ENCODE assay signal across 25 cellular contexts in the genomic region with DNA sequence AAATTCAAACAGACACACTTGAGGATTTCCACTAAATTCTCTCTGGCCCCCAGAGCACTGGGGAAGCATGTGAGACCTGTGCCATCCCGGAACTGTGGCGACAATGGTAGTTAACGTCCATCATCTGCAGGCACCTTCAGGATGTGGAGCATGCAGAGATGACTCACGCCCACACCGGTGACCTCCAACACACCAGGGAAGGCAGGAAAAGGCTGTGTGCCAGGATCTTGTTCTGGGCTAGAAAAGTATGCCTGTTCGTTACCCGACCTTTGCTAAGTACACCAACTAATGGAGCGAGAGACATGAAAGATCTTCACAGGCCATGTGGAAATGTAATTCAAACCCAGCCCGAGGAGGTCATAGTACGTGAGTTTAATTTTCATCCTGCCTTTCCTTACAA.
DNase-seq lines count a peak whose midpoint lies in the region; ATAC-seq and TF ChIP-seq lines count a peak whose summit lies in the region.
"Had no signal": no experiment of that assay in that cellular context is flagged by ENCODE, and none has a peak within 500 bp of the region (broad histone marks: within the 10 kb centered on the region; RNA-seq: fewer than 3 reads in every experiment).

No MANE protein-coding gene starts in this region.

- H3K9ac ChIP-seq in trophoblast cell (ENCODE audit: low read length): peak overlapping the region; percentile 57

- no peak for ATAC-seq in GM18520 (IDR thresholded peaks at IDR 0.05; ENCODE audit: unreplicated experiment)
- ATAC-seq: left lung had no signal

- H3K36me3 Mint-ChIP-seq in activated naive CD8-positive, alpha-beta T cell treated with anti-CD3 and anti-CD28 coated beads for 36 hours: no peaks in the 10 kb centered on the region

- H2BK12ac ChIP-seq in trophoblast cell (ENCODE audit: low read length): no peak overlapping the region

- H3K14ac ChIP-seq in trophoblast cell (ENCODE audit: low read length): no peak overlapping the region

- H3K27ac ChIP-seq in trophoblast cell (ENCODE audit: low read depth, low read length) (no peak overlapping the region), left ventricle myocardium inferior (replicated peaks) (no peak overlapping the region)
- H3K27ac ChIP-seq: ascending aorta, hepatocyte, left lung, sigmoid colon, suprapubic skin had no signal

- no peak overlapping the region for H3K4me3 Mint-ChIP-seq in activated naive CD8-positive, alpha-beta T cell treated with anti-CD3 and anti-CD28 coated beads for 36 hours
- H3K4me3 Mint-ChIP-seq: dendritic cell treated with granulocyte-macrophage colony-stimulating factor and Interleukin-4, amounts not matched to agents 40 ng/mL and 50 ng/mL, for 4 days; T-helper 2 cell treated with Interferon-gamma antibody and Interleukin-4, amounts not matched to agents 5 μg/mL and 100 μg/mL, for 36 hours had no signal

- H2AFZ ChIP-seq in trophoblast cell (ENCODE audit: insufficient read depth, low read length, poor library complexity): no peak overlapping the region
- H2AFZ ChIP-seq: hepatocyte had no signal

- no peak overlapping the region for H2AK5ac ChIP-seq in trophoblast cell (ENCODE audit: low read length)

- H3K4ac ChIP-seq in trophoblast cell (ENCODE audit: low read depth, low read length): no peak overlapping the region

- DNase-seq in EH (ENCODE audit: low read depth) (peak; percentile 24), MG63 (peak; percentile 56), dermis microvascular lymphatic vessel endothelial cell (ENCODE audit: low read depth in 2 of 2) (peak; percentile 52 to 74), trophoblast cell (peak; percentile 27 to 52), left ventricle myocardium inferior (no peak), NCI-H1092 (lab: John Stamatoyannopoulos, UW) (no peak)
- DNase-seq in activated naive CD8-positive, alpha-beta T cell treated with anti-CD3 and anti-CD28 coated beads for 36 hours: no peak
- DNase-seq: activated CD4-positive, CD25-positive, alpha-beta regulatory T cell treated with anti-CD3 and anti-CD28 coated beads, Interleukin-2, amount 50 U/mL, for 72 hours; activated CD8-positive, alpha-beta memory T cell treated with anti-CD3 and anti-CD28 coated beads, Interleukin-2, amount 50 U/mL, for 4 hours; activated gamma-delta T cell treated with Interleukin-2 at 50 U/mL for 16 hours; AML-193; DMS 273 treated with DMSO at 0.1 percent for 48 hours; left lung; NCI-H1417 treated with DMSO at 0.1 percent for 48 hours; NCI-H2227 treated with DMSO at 0.1 percent for 48 hours; NK-92 treated with Interleukin-12 subunit alpha and Interleukin-12 subunit beta, amount 100 ng/mL, for 24 hours; SHP77 treated with DMSO at 0.1 percent for 48 hours; sigmoid colon; stimulated activated CD4-positive, alpha-beta T cell treated with anti-CD3 and anti-CD28 coated beads, Interleukin-4, amount 100 ng/mL, for 1 hour had no signal

- no peaks in the 10 kb centered on the region for H3K79me2 ChIP-seq in trophoblast cell (ENCODE audit: control insufficient read depth, insufficient read depth, low read length, poor library complexity)
- H3K79me2 ChIP-seq: hepatocyte had no signal

- no peaks in the 10 kb centered on the region for H3K9me3 ChIP-seq in MG63
- H3K9me3 ChIP-seq in trophoblast cell (ENCODE audit: insufficient read depth, low read depth, low read length): peaks cover 3% of the 10 kb centered on the region
- H3K9me3 ChIP-seq in left ventricle myocardium inferior (replicated peaks): no peaks in the 10 kb centered on the region
- H3K9me3 ChIP-seq: ascending aorta, left lung, sigmoid colon, suprapubic skin had no signal

- no peak overlapping the region for H2BK5ac ChIP-seq in trophoblast cell (ENCODE audit: low read depth, low read length, poor library complexity)

- no peak overlapping the region for H2BK120ac ChIP-seq in trophoblast cell (ENCODE audit: insufficient read depth, low read length, poor library complexity)

- H3K27me3 Mint-ChIP-seq in activated naive CD8-positive, alpha-beta T cell treated with anti-CD3 and anti-CD28 coated beads for 36 hours: peaks cover 45% of the 10 kb centered on the region

- no peak overlapping the region for H4K91ac ChIP-seq in trophoblast cell (ENCODE audit: low read depth, low read length)

- H3K18ac ChIP-seq in trophoblast cell (ENCODE audit: low read length): no peak overlapping the region

- H4K8ac ChIP-seq in trophoblast cell (ENCODE audit: low read depth, low read length): no peak overlapping the region

- no peak overlapping the region for H3K4me2 ChIP-seq in trophoblast cell (ENCODE audit: low read length)
- H3K4me2 ChIP-seq: hepatocyte had no signal

- H3K4me3 ChIP-seq in MG63 (no peak overlapping the region), trophoblast cell (ENCODE audit: low read depth, low read length) (no peak overlapping the region), left ventricle myocardium inferior (no peak overlapping the region)
- H3K4me3 ChIP-seq: ascending aorta, hepatocyte, left lung, sigmoid colon, suprapubic skin had no signal

- H3K4me1 ChIP-seq in trophoblast cell (ENCODE audit: control insufficient read depth in 1 of 2, insufficient read depth in 2 of 2, low read length in 2 of 2) (no peaks in the 10 kb centered on the region), left ventricle myocardium inferior (no peaks in the 10 kb centered on the region)
- H3K4me1 ChIP-seq: ascending aorta, left lung, sigmoid colon, suprapubic skin had no signal

- H3K27ac Mint-ChIP-seq in activated naive CD8-positive, alpha-beta T cell treated with anti-CD3 and anti-CD28 coated beads for 36 hours: no peak overlapping the region
- H3K27ac Mint-ChIP-seq: dendritic cell treated with granulocyte-macrophage colony-stimulating factor and Interleukin-4, amounts not matched to agents 40 ng/mL and 50 ng/mL, for 4 days; T-helper 2 cell treated with Interferon-gamma antibody and Interleukin-4, amounts not matched to agents 5 μg/mL and 100 μg/mL, for 36 hours had no signal

- H3K27me3 ChIP-seq in MG63 (peaks cover 65% of the 10 kb centered on the region), trophoblast cell (ENCODE audit: insufficient read depth, low read length) (no peaks in the 10 kb centered on the region), left ventricle myocardium inferior (ENCODE audit: low read depth) (peaks cover 92% of the 10 kb centered on the region)
- H3K27me3 ChIP-seq: ascending aorta had no signal

- TF ChIP-seq CTCF in left ventricle myocardium inferior (IDR thresholded peaks at IDR 0.05; ENCODE audit: borderline replicate concordance): no peak

- H3K9me3 Mint-ChIP-seq in activated naive CD8-positive, alpha-beta T cell treated with anti-CD3 and anti-CD28 coated beads for 36 hours: no peaks in the 10 kb centered on the region
- H3K9me3 Mint-ChIP-seq: dendritic cell treated with granulocyte-macrophage colony-stimulating factor and Interleukin-4, amounts not matched to agents 40 ng/mL and 50 ng/mL, for 4 days; T-helper 2 cell treated with Interferon-gamma antibody and Interleukin-4, amounts not matched to agents 5 μg/mL and 100 μg/mL, for 36 hours had no signal

- H4K12ac ChIP-seq in trophoblast cell (ENCODE audit: low read depth, low read length): no peak overlapping the region

- H3K36me3 ChIP-seq in MG63 (no peaks in the 10 kb centered on the region), trophoblast cell (ENCODE audit: control insufficient read depth in 1 of 2, insufficient read depth in 2 of 2, low read length in 2 of 2) (no peaks in the 10 kb centered on the region), left ventricle myocardium inferior (no peaks in the 10 kb centered on the region)
- H3K36me3 ChIP-seq: ascending aorta, left lung, sigmoid colon, suprapubic skin had no signal

- peak overlapping the region; percentile 17 for H3K23ac ChIP-seq in trophoblast cell (ENCODE audit: low read length)

- no peaks in the 10 kb centered on the region for H3K4me1 Mint-ChIP-seq in activated naive CD8-positive, alpha-beta T cell treated with anti-CD3 and anti-CD28 coated beads for 36 hours

- no CpG with 5 or more reads among the region's 10 CpGs for WGBS in trophoblast cell (ENCODE audit: extremely low coverage, insufficient coverage, insufficient read length)

- H3K79me1 ChIP-seq in trophoblast cell (ENCODE audit: low read length): no peaks in the 10 kb centered on the region

- intact Hi-C loops in left ventricle myocardium inferior (cut with micrococcal nuclease): no loop called here

Comparison
In these comparisons a context has a peak if more than half of its experiments do, and no peak if none do; other contexts are left out.
1. DNase-seq: peak in EH (single experiment), MG63 (single experiment), dermis microvascular lymphatic vessel endothelial cell (2 of 2) and trophoblast cell (2 of 2); none in left ventricle myocardium inferior (single experiment), activated naive CD8-positive, alpha-beta T cell treated with anti-CD3 and anti-CD28 coated beads for 36 hours (single experiment) and NCI-H1092 (single experiment).